1 cellular context compared by ENCODE assay signal in the genomic region with DNA sequence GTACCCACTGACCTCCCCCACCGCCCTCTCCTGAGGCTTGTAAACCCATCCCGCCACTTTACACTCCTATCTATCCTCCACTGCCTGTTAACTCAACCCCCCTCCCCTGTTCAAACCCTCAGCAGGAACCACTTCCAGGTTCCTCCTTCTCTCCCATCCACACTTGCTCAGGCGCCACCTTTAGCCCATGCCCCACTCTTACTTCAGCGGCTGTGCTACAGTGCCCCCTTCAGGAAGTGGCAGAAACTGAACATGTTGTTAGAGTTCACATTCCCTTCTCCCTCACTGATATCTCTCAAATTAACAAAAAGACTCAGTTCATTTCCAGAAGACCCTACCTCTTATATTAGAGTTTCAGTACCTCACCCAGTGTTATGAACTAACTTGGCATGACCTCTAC.
TF ChIP-seq lines count a peak whose summit lies in the region.

No MANE protein-coding gene starts in this region.

TF ChIP-seq in K562, 482 proteins besides CTCF, POLR2A, EP300 and RAD21:
- TF ChIP-seq ZNF316 (IDR thresholded peaks at IDR 0.05) (no peak), SNRNP70 (optimal IDR thresholded peaks at IDR 0.05; ENCODE audit: low read depth, low read length) (no peak), ZKSCAN3 (CRISPR knock-in tag; IDR thresholded peaks at IDR 0.05) (no peak), ZNF133 (CRISPR knock-in tag; IDR thresholded peaks at IDR 0.05) (no peak), PRPF4 (IDR thresholded peaks at IDR 0.05; ENCODE audit: insufficient read depth, low read depth, low read length, poor library complexity, severe bottlenecking) (no peak), TEAD1 (CRISPR knock-in tag; IDR thresholded peaks at IDR 0.05) (no peak)
- TF ChIP-seq, protein P1, sequence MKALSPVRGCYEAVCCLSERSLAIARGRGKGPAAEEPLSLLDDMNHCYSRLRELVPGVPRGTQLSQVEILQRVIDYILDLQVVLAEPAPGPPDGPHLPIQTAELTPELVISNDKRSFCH (CRISPR knock-in tag; IDR thresholded peaks at IDR 0.05), result no peak
- TF ChIP-seq, protein P1 (tag; IDR thresholded peaks at IDR 0.05), result no peak
- TF ChIP-seq, protein P2, sequence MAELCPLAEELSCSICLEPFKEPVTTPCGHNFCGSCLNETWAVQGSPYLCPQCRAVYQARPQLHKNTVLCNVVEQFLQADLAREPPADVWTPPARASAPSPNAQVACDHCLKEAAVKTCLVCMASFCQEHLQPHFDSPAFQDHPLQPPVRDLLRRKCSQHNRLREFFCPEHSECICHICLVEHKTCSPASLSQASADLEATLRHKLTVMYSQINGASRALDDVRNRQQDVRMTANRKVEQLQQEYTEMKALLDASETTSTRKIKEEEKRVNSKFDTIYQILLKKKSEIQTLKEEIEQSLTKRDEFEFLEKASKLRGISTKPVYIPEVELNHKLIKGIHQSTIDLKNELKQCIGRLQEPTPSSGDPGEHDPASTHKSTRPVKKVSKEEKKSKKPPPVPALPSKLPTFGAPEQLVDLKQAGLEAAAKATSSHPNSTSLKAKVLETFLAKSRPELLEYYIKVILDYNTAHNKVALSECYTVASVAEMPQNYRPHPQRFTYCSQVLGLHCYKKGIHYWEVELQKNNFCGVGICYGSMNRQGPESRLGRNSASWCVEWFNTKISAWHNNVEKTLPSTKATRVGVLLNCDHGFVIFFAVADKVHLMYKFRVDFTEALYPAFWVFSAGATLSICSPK (IDR thresholded peaks at IDR 0.05; ENCODE audit: borderline replicate concordance), result no peak
- TF ChIP-seq, protein P3, sequence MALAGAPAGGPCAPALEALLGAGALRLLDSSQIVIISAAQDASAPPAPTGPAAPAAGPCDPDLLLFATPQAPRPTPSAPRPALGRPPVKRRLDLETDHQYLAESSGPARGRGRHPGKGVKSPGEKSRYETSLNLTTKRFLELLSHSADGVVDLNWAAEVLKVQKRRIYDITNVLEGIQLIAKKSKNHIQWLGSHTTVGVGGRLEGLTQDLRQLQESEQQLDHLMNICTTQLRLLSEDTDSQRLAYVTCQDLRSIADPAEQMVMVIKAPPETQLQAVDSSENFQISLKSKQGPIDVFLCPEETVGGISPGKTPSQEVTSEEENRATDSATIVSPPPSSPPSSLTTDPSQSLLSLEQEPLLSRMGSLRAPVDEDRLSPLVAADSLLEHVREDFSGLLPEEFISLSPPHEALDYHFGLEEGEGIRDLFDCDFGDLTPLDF (CRISPR knock-in tag; IDR thresholded peaks at IDR 0.05), result no peak
